20 cellular contexts compared by ENCODE assay signal in the genomic region with DNA sequence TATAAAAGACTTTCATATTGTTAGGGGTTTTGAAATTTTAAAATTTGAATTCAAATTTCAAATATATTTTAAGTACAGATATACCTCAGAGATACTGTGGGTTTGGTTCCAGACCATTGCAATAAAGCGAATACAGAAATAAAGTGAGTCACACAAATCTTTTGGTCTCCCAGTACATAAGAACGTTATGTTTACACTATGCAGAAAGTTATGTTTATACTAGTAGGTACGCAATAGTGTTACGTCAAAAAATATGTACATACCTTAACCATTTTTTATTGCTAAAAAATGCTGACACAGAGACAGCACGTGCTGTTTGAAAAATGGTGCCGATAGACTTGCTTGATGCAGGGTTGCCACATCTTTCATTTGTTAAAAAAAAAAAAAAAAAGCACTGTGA. TPM values are rescaled to one million over a fixed set of nuclear protein-coding genes. Genes with fewer than 3 reads are reported as not detected.
DNase-seq lines count a peak whose midpoint lies in the region; ATAC-seq, FAIRE-seq and TF ChIP-seq lines count a peak whose summit lies in the region.
"Had no signal": no experiment of that assay in that cellular context is flagged by ENCODE, and none has a peak within 500 bp of the region (broad histone marks: within the 10 kb centered on the region; RNA-seq: fewer than 3 reads in every experiment).

No MANE protein-coding gene starts in this region.

- H3K4me2 ChIP-seq in A549 (no peak overlapping the region), PC-3 (ENCODE audit: low read length) (no peak overlapping the region)
- H3K4me2 ChIP-seq: BLaER1, GM23338 had no signal

- POLR2A ChIA-PET in A549 (lab: Yijun Ruan, JAX) (no interaction called here), PC-3 (lab: Charles Lee; ENCODE audit: unreplicated experiment) (no interaction called here)

- no peak for TF ChIP-seq EP300 in A549 (IDR thresholded peaks at IDR 0.05)

- no peak for TF ChIP-seq RAD21 in A549 (conservative IDR thresholded peaks at IDR 0.05 in 1 of 2, IDR thresholded peaks at IDR 0.05 in 1 of 2)

- H3K9me2 ChIP-seq in PC-3 (replicated peaks; ENCODE audit: low read length): no peaks in the 10 kb centered on the region

- no peaks in the 10 kb centered on the region for H4K20me1 ChIP-seq in PC-3 (ENCODE audit: low read length)

- TF ChIP-seq CTCF in A549 (IDR thresholded peaks at IDR 0.05) (no peak), PC-3 (conservative IDR thresholded peaks at IDR 0.05; ENCODE audit: low read depth, low read length) (no peak), fibroblast of villous mesenchyme (IDR thresholded peaks at IDR 0.05; ENCODE audit: insufficient read depth, low read depth, low read length) (no peak)

- H3K9me3 ChIP-seq in A549: no peaks in the 10 kb centered on the region
- H3K9me3 ChIP-seq in PC-3 (ENCODE audit: low read length): no peaks in the 10 kb centered on the region
- H3K9me3 ChIP-seq: Caco-2 had no signal

- WGBS in A549 (ENCODE audit: missing lambda C conversion rate): 54% methylated on average over 6 of the region's 6 CpGs

- FAIRE-seq in A549 (lab: Jason Lieb, UNC): no peak
- FAIRE-seq: GM12878 had no signal

- CTCF ChIA-PET in A549 (lab: Yijun Ruan, JAX): no interaction called here
- CTCF ChIA-PET in PC-3 (lab: Charles Lee): no interaction called here

- no peaks in the 10 kb centered on the region for H3K4me1 ChIP-seq in A549
- no peaks in the 10 kb centered on the region for H3K4me1 ChIP-seq in PC-3 (ENCODE audit: insufficient read depth, low read length)
- H3K4me1 ChIP-seq: BLaER1, Caco-2 had no signal

- TF ChIP-seq POLR2A in A549 (IDR thresholded peaks at IDR 0.05; ENCODE audit: low read length): no peak

- DNase-seq in A549 (ENCODE audit: low read depth in 1 of 2, low spot score in 1 of 2): peak in 1 of 2 experiments; percentile 49
- DNase-seq in HCEC 1CT: peak; percentile 75
- DNase-seq in PC-3: peak; percentile 32
- DNase-seq in fibroblast of villous mesenchyme (ENCODE audit: low read depth): peak; percentile 33
- DNase-seq in inferior parietal cortex (ENCODE audit: extremely low spot score): no peak
- no peak for DNase-seq in NCI-H1092 (lab: John Stamatoyannopoulos, UW)
- no peak for DNase-seq in SW 1271 (lab: John Stamatoyannopoulos, UW)
- DNase-seq: Caco-2; CD4-positive, CD25-positive, alpha-beta regulatory T cell; CD8-positive, alpha-beta T cell; DMS 273 treated with DMSO at 0.1 percent for 48 hours; DMS79; EL; GDM1; H9; HFFc6 had no signal

- H2AFZ ChIP-seq in PC-3 (ENCODE audit: low read length): no peak overlapping the region
- H2AFZ ChIP-seq: GM23338 had no signal

- no peaks in the 10 kb centered on the region for H3K27me3 ChIP-seq in PC-3 (ENCODE audit: low read length)
- H3K27me3 ChIP-seq: BLaER1 had no signal

- intact Hi-C loops in PC-3 (cut with micrococcal nuclease): no loop called here

- H3K27ac ChIP-seq in A549 (no peak overlapping the region), PC-3 (ENCODE audit: low read length) (peak overlapping the region; percentile 16; the same call in 1 of the 2 replicates)
- H3K27ac ChIP-seq: BLaER1, C4-2B had no signal

- no peaks in the 10 kb centered on the region for H3K79me2 ChIP-seq in PC-3 (ENCODE audit: low read length)

- H3K4me3 ChIP-seq in A549 (no peak overlapping the region), PC-3 (ENCODE audit: low read length) (no peak overlapping the region), fibroblast of villous mesenchyme (ENCODE audit: low read depth, low read length) (no peak overlapping the region)
- H3K4me3 ChIP-seq: BLaER1, GM12878, GM23338 had no signal

- no peaks in the 10 kb centered on the region for H3F3A ChIP-seq in PC-3 (ENCODE audit: low read length, unreplicated experiment)

- ATAC-seq in A549 (peak; percentile 34 to 60; a peak in 4 of 6 replicates), PC-3 (peak; percentile 87)
- ATAC-seq: CD8-positive, alpha-beta T cell; GM23338 had no signal

- no TSS peak for BruUV-seq in PC-3 (replicated peaks; lab: Mats Ljungman, UMichigan)

- no peak overlapping the region for H3K9ac ChIP-seq in PC-3 (ENCODE audit: low read length)
- H3K9ac ChIP-seq: BLaER1 had no signal

- H3K36me3 ChIP-seq in PC-3 (ENCODE audit: low read depth, low read length): peaks cover 33% of the 10 kb centered on the region

TF ChIP-seq in A549, 52 proteins besides CTCF, POLR2A, EP300 and RAD21:
- TF ChIP-seq MAFK (IDR thresholded peaks at IDR 0.05; ENCODE audit: partially characterized antibody) (peak; percentile 80), FOSL2 (IDR thresholded peaks at IDR 0.05) (no peak), FOSL2 (CRISPR knock-in tag; IDR thresholded peaks at IDR 0.05) (peak; percentile 55)
- TF ChIP-seq, protein P1, sequence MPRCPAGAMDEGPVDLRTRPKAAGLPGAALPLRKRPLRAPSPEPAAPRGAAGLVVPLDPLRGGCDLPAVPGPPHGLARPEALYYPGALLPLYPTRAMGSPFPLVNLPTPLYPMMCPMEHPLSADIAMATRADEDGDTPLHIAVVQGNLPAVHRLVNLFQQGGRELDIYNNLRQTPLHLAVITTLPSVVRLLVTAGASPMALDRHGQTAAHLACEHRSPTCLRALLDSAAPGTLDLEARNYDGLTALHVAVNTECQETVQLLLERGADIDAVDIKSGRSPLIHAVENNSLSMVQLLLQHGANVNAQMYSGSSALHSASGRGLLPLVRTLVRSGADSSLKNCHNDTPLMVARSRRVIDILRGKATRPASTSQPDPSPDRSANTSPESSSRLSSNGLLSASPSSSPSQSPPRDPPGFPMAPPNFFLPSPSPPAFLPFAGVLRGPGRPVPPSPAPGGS (IDR thresholded peaks at IDR 0.05): no peak

RNA-seq across cellular contexts. Expression of a gene that starts 19.7 kb away (rescaled TPM):
- polyA plus RNA-seq in A549 (2011; rRNA removed) (175 and 180 TPM in 2 replicates), A549 (2017; fragmentation: RNase III; extraction: RNeasy Plus Mini Kit Qiagen cat#74134 plus additional on column Dnase treatment) (121 to 133 TPM (median 121 TPM) in 3 replicates)
- polyA plus RNA-seq in A549 (2012; cell fraction: cytosol; rRNA removed): 104 and 114 TPM in 2 replicates
- polyA plus RNA-seq in A549 (2012; cell fraction: nucleus; rRNA removed): 70.5 and 76.3 TPM in 2 replicates
- 128 and 136 TPM in 2 replicates for polyA minus RNA-seq in A549 (2011; rRNA and poly(A)+ RNA removed)
- total RNA-seq in PC-3 (2014; rRNA removed) (83.6 and 103 TPM in 2 replicates), fibroblast of villous mesenchyme (96.3 and 106 TPM in 2 replicates)

RNA-seq across cellular contexts. Expression of a gene that starts 20.2 kb away (rescaled TPM):
- polyA plus RNA-seq in A549 (2011; rRNA removed): 62.9 and 67.6 TPM in 2 replicates
- 38.2 and 49.2 TPM in 2 replicates for polyA plus RNA-seq in A549 (2012; cell fraction: cytosol; rRNA removed)
- 26.4 and 43.8 TPM in 2 replicates for polyA plus RNA-seq in A549 (2012; cell fraction: nucleus; rRNA removed)
- polyA plus RNA-seq in A549 (2017; fragmentation: RNase III; extraction: RNeasy Plus Mini Kit Qiagen cat#74134 plus additional on column Dnase treatment): 71.9 to 81.2 TPM (median 72.8 TPM) in 3 replicates
- 24.1 and 26.2 TPM in 2 replicates for polyA minus RNA-seq in A549 (2011; rRNA and poly(A)+ RNA removed)
- total RNA-seq in PC-3 (2014; rRNA removed): 46.1 and 47.9 TPM in 2 replicates
- total RNA-seq in fibroblast of villous mesenchyme: 35.0 and 39.6 TPM in 2 replicates

RNA-seq across cellular contexts. Expression of a gene that starts 39.2 kb away (rescaled TPM):
- polyA plus RNA-seq in A549 (2011; rRNA removed) (448 and 683 TPM in 2 replicates), A549 (2017; fragmentation: RNase III; extraction: RNeasy Plus Mini Kit Qiagen cat#74134 plus additional on column Dnase treatment) (527 to 609 TPM (median 557 TPM) in 3 replicates)
- 405 and 410 TPM in 2 replicates for polyA plus RNA-seq in A549 (2012; cell fraction: cytosol; rRNA removed)
- polyA plus RNA-seq in A549 (2012; cell fraction: nucleus; rRNA removed): 229 and 230 TPM in 2 replicates
- polyA minus RNA-seq in A549 (2011; rRNA and poly(A)+ RNA removed): 196 and 215 TPM in 2 replicates
- total RNA-seq in PC-3 (2014; rRNA removed) (303 and 308 TPM in 2 replicates), fibroblast of villous mesenchyme (179 and 233 TPM in 2 replicates)

Comparison
In these comparisons a context has a peak if more than half of its experiments do, and no peak if none do; other contexts are left out.
1. DNase-seq: peak in HCEC 1CT (single experiment), PC-3 (single experiment) and fibroblast of villous mesenchyme (single experiment); none in inferior parietal cortex (single experiment), NCI-H1092 (single experiment) and SW 1271 (0 of 2).